17 cellular contexts compared by ENCODE assay signal in genomic region chr14:50812180-50812579, GRCh38. TPM values are rescaled to one million over a fixed set of nuclear protein-coding genes. Genes with fewer than 3 reads are reported as not detected.
DNase-seq lines count a peak whose midpoint lies in the region; ATAC-seq and TF ChIP-seq lines count a peak whose summit lies in the region.
"Had no signal": no experiment of that assay in that cellular context is flagged by ENCODE, and none has a peak within 500 bp of the region (broad histone marks: within the 10 kb centered on the region; RNA-seq: fewer than 3 reads in every experiment).

No MANE protein-coding gene starts in this region.

- peaks cover 8 to 44% (median 14%) of the 10 kb centered on the region in 3 donors for H3K36me3 Mint-ChIP-seq in CD8-positive, alpha-beta memory T cell
- peaks cover 51% of the 10 kb centered on the region for H3K36me3 Mint-ChIP-seq in activated T-helper 2 cell treated with anti-CD3 and anti-CD28 coated beads, Interferon-gamma antibody, Interleukin-2, Interleukin-4, amounts not matched to agents 10 μg/mL and 5 μg/mL and 100 μg/mL, durations not matched to agents 14 hours and 24 hours and 36 hours (ENCODE audit: low read depth)
- peaks cover 62% of the 10 kb centered on the region for H3K36me3 Mint-ChIP-seq in nephron progenitor cell (ENCODE audit: low read depth)

- peak overlapping the region in 6 of 7 donors; percentile 32 to 80 (median 58) for H3K4me3 Mint-ChIP-seq in CD8-positive, alpha-beta memory T cell
- H3K4me3 Mint-ChIP-seq in activated T-helper 2 cell treated with anti-CD3 and anti-CD28 coated beads, Interferon-gamma antibody, Interleukin-2, Interleukin-4, amounts not matched to agents 10 μg/mL and 5 μg/mL and 100 μg/mL, durations not matched to agents 14 hours and 24 hours and 36 hours (ENCODE audit: low read depth), result no peak overlapping the region
- no peak overlapping the region for H3K4me3 Mint-ChIP-seq in nephron progenitor cell

- DNase-seq in CD8-positive, alpha-beta memory T cell, result no peak
- no peak for DNase-seq in activated T-helper 2 cell treated with anti-CD3 and anti-CD28 coated beads, Interferon-gamma antibody, Interleukin-2, Interleukin-4, amounts not matched to agents 10 μg/mL and 5 μg/mL and 100 μg/mL, durations not matched to agents 14 hours and 24 hours and 36 hours (ENCODE audit: low spot score)
- DNase-seq in nephron progenitor cell (no peak), NCI-H345 treated with DMSO at 0.1 percent for 48 hours (lab: John Stamatoyannopoulos, UW; ENCODE audit: unreplicated experiment) (no peak), dedifferentiated amniotic fluid mesenchymal stem cell (ENCODE audit: extremely low spot score) (no peak)
- DNase-seq: activated gamma-delta T cell; effector CD8-positive, alpha-beta T cell; left colon; NCI-H1048 had no signal

- no peaks in the 10 kb centered on the region for H3K27me3 ChIP-seq in CD8-positive, alpha-beta memory T cell (ENCODE audit: insufficient read depth, low read length, poor library complexity, severe bottlenecking)

- H3K4me1 ChIP-seq in CD8-positive, alpha-beta memory T cell (ENCODE audit: insufficient read depth, low read length), result peaks cover 62% of the 10 kb centered on the region
- H3K4me1 ChIP-seq: prostate gland had no signal

- H3K9me3 ChIP-seq in CD8-positive, alpha-beta memory T cell (ENCODE audit: low read length), result no peaks in the 10 kb centered on the region
- H3K9me3 ChIP-seq: prostate gland had no signal

- CTCF ChIA-PET in CD8-positive, alpha-beta memory T cell (lab: Charles Lee), result interaction anchor here (1.2 to 1.7 kb wide), 6 partner anchors 11 to 48 kb away, joined by 3 to 5 read pairs (median 4); no protein-coding TSS in a partner anchor

- H3K9me3 Mint-ChIP-seq in CD8-positive, alpha-beta memory T cell, result no peaks in the 10 kb centered on the region
- peaks cover 16% of the 10 kb centered on the region for H3K9me3 Mint-ChIP-seq in activated T-helper 2 cell treated with anti-CD3 and anti-CD28 coated beads, Interferon-gamma antibody, Interleukin-2, Interleukin-4, amounts not matched to agents 10 μg/mL and 5 μg/mL and 100 μg/mL, durations not matched to agents 14 hours and 24 hours and 36 hours
- H3K9me3 Mint-ChIP-seq in nephron progenitor cell, result peaks cover 24% of the 10 kb centered on the region

- ATAC-seq in GM19043 (IDR thresholded peaks at IDR 0.05; ENCODE audit: low read depth, unreplicated experiment), result peak; percentile 59
- no peak for ATAC-seq in GM18861 (IDR thresholded peaks at IDR 0.05; ENCODE audit: unreplicated experiment)
- ATAC-seq: left colon had no signal

- H3K4me1 Mint-ChIP-seq in CD8-positive, alpha-beta memory T cell, result peaks cover 56 to 79% (median 69%) of the 10 kb centered on the region in 3 donors
- H3K4me1 Mint-ChIP-seq in activated T-helper 2 cell treated with anti-CD3 and anti-CD28 coated beads, Interferon-gamma antibody, Interleukin-2, Interleukin-4, amounts not matched to agents 10 μg/mL and 5 μg/mL and 100 μg/mL, durations not matched to agents 14 hours and 24 hours and 36 hours (ENCODE audit: low read depth), result peaks cover 31% of the 10 kb centered on the region
- peaks cover 10% of the 10 kb centered on the region for H3K4me1 Mint-ChIP-seq in nephron progenitor cell

- H3K27ac Mint-ChIP-seq in CD8-positive, alpha-beta memory T cell, result peak overlapping the region; percentile 63 to 98 (median 82)
- peak overlapping the region; percentile 49 for H3K27ac Mint-ChIP-seq in activated T-helper 2 cell treated with anti-CD3 and anti-CD28 coated beads, Interferon-gamma antibody, Interleukin-2, Interleukin-4, amounts not matched to agents 10 μg/mL and 5 μg/mL and 100 μg/mL, durations not matched to agents 14 hours and 24 hours and 36 hours
- peak overlapping the region; percentile 9 for H3K27ac Mint-ChIP-seq in nephron progenitor cell

- intact Hi-C loops in activated T-helper 2 cell treated with anti-CD3 and anti-CD28 coated beads, Interferon-gamma antibody, Interleukin-2, Interleukin-4, amounts not matched to agents 10 μg/mL and 5 μg/mL and 100 μg/mL, durations not matched to agents 14 hours and 24 hours and 36 hours (cut with micrococcal nuclease), result no loop called here

- TF ChIP-seq CTCF in nephron progenitor cell (IDR thresholded peaks at IDR 0.05), result no peak

- H3K4me3 ChIP-seq in CD8-positive, alpha-beta memory T cell (ENCODE audit: low read length), result no peak overlapping the region
- H3K4me3 ChIP-seq: prostate gland had no signal

- POLR2A ChIA-PET in CD8-positive, alpha-beta memory T cell (lab: Charles Lee), result interaction anchor here (1.1 kb wide), 1 partner anchor 15 kb away, joined by 3 read pairs; no protein-coding TSS in a partner anchor

- H3K36me3 ChIP-seq in CD8-positive, alpha-beta memory T cell (ENCODE audit: insufficient read depth, low read length), result no peaks in the 10 kb centered on the region
- H3K36me3 ChIP-seq: prostate gland had no signal

- peaks cover 0 to 3% of the 10 kb centered on the region in 2 donors for H3K27me3 Mint-ChIP-seq in CD8-positive, alpha-beta memory T cell
- H3K27me3 Mint-ChIP-seq in activated T-helper 2 cell treated with anti-CD3 and anti-CD28 coated beads, Interferon-gamma antibody, Interleukin-2, Interleukin-4, amounts not matched to agents 10 μg/mL and 5 μg/mL and 100 μg/mL, durations not matched to agents 14 hours and 24 hours and 36 hours (ENCODE audit: low read depth), result no peaks in the 10 kb centered on the region
- peaks cover 6% of the 10 kb centered on the region for H3K27me3 Mint-ChIP-seq in nephron progenitor cell (ENCODE audit: low read depth, poor library complexity)

- no peak overlapping the region for H3K27ac ChIP-seq in CD8-positive, alpha-beta memory T cell (ENCODE audit: low read depth, low read length)
- H3K27ac ChIP-seq: prostate gland had no signal

RNA-seq across cellular contexts. Expression of gene NIN, which starts 18.8 kb away (rescaled TPM):
- 10 to 100 TPM; 73.8 to 77.8 TPM for total RNA-seq in CD8-positive, alpha-beta memory T cell
- 64.3 TPM for polyA plus RNA-seq in CD8-positive, alpha-beta memory T cell
- total RNA-seq in activated T-helper 2 cell treated with anti-CD3 and anti-CD28 coated beads, Interferon-gamma antibody, Interleukin-2, Interleukin-4, amounts not matched to agents 10 μg/mL and 5 μg/mL and 100 μg/mL, durations not matched to agents 14 hours and 24 hours and 36 hours, result 43.0 and 45.1 TPM in 2 replicates

RNA-seq across cellular contexts. Expression of gene ABHD12B, which starts 59.7 kb away (rescaled TPM):
- total RNA-seq in CD8-positive, alpha-beta memory T cell, result not detected
- not detected for polyA plus RNA-seq in CD8-positive, alpha-beta memory T cell
- total RNA-seq in activated T-helper 2 cell treated with anti-CD3 and anti-CD28 coated beads, Interferon-gamma antibody, Interleukin-2, Interleukin-4, amounts not matched to agents 10 μg/mL and 5 μg/mL and 100 μg/mL, durations not matched to agents 14 hours and 24 hours and 36 hours, result not detected in 2 replicates
- total RNA-seq: bronchial epithelial cell; G401; H4; prostate gland; subcutaneous adipose tissue; T-helper 1 cell treated with Interleukin-12 subunit alpha and Interleukin-12 subunit beta and Interleukin-4 antibody, amounts not matched to agents 30 ng/mL and 1 ng/mL, for 36 hours had no signal

Comparison
In these comparisons a context has a peak if more than half of its experiments do, and no peak if none do; other contexts are left out.
1. H3K27ac Mint-ChIP-seq: peak in every context shown above with its lines; median percentile 82 in CD8-positive, alpha-beta memory T cell; 49 in activated T-helper 2 cell treated with anti-CD3 and anti-CD28 coated beads, Interferon-gamma antibody, Interleukin-2, Interleukin-4, amounts not matched to agents 10 μg/mL and 5 μg/mL and 100 μg/mL, durations not matched to agents 14 hours and 24 hours and 36 hours; 9 in nephron progenitor cell.
2. H3K4me3 Mint-ChIP-seq: peak in CD8-positive, alpha-beta memory T cell (6 of 7); none in activated T-helper 2 cell treated with anti-CD3 and anti-CD28 coated beads, Interferon-gamma antibody, Interleukin-2, Interleukin-4, amounts not matched to agents 10 μg/mL and 5 μg/mL and 100 μg/mL, durations not matched to agents 14 hours and 24 hours and 36 hours (single experiment) and nephron progenitor cell (single experiment).